In genomic region chr4:75726577-75726976, GRCh38 we compare ENCODE assay signal across 10 cellular contexts. TPM values are rescaled to one million over a fixed set of nuclear protein-coding genes. Genes with fewer than 3 reads are reported as not detected.
DNase-seq lines count a peak whose midpoint lies in the region; ATAC-seq and TF ChIP-seq lines count a peak whose summit lies in the region.
"Had no signal": no experiment of that assay in that cellular context is flagged by ENCODE, and none has a peak within 500 bp of the region (broad histone marks: within the 10 kb centered on the region; RNA-seq: fewer than 3 reads in every experiment).

No MANE protein-coding gene starts in this region.

- no peak for DNase-seq in activated CD4-positive, alpha-beta T cell treated with anti-CD3 and anti-CD28 coated beads, Interleukin-2, amount 10 ng/mL, durations not matched to agents 24 days and 14 days
- DNase-seq in activated CD4-positive, alpha-beta T cell treated with anti-CD3 and anti-CD28 coated beads for 4 hours = no peak
- DNase-seq in fibroblast of the aortic adventitia (ENCODE audit: low read depth) (peak; percentile 39), NCI-H2107 (lab: John Stamatoyannopoulos, UW) (no peak)
- no peak for DNase-seq in stimulated activated naive B cell treated with anti-CD40 and anti-IgM and Interleukin-4, amounts not matched to agents 10 μg/mL and 1 μg/mL and 100 μg/mL, for 72 hours
- DNase-seq: foreskin keratinocyte; stimulated activated CD4-positive, alpha-beta T cell treated with anti-CD3 and anti-CD28 coated beads, Interleukin-4, amount 100 ng/mL, for 1 hour had no signal

- H3K27ac ChIP-seq in VCaP = peak overlapping the region; percentile 92; the same call in 1 of the 2 replicates
- H3K27ac ChIP-seq: foreskin keratinocyte had no signal

- H3K27ac Mint-ChIP-seq in activated CD4-positive, alpha-beta T cell treated with anti-CD3 and anti-CD28 coated beads, Interleukin-2, amount 10 ng/mL, durations not matched to agents 24 days and 14 days = no peak overlapping the region
- H3K27ac Mint-ChIP-seq in stimulated activated naive B cell treated with anti-CD40 and anti-IgM and Interleukin-4, amounts not matched to agents 10 μg/mL and 1 μg/mL and 100 μg/mL, for 72 hours = peak overlapping the region; percentile 5

- peaks cover 16% of the 10 kb centered on the region for H3K36me3 Mint-ChIP-seq in activated CD4-positive, alpha-beta T cell treated with anti-CD3 and anti-CD28 coated beads, Interleukin-2, amount 10 ng/mL, durations not matched to agents 24 days and 14 days (ENCODE audit: low read depth)
- H3K36me3 Mint-ChIP-seq in stimulated activated naive B cell treated with anti-CD40 and anti-IgM and Interleukin-4, amounts not matched to agents 10 μg/mL and 1 μg/mL and 100 μg/mL, for 72 hours = peaks cover 4 to 19% of the 10 kb centered on the region in 2 donors

- H3K27me3 Mint-ChIP-seq in activated CD4-positive, alpha-beta T cell treated with anti-CD3 and anti-CD28 coated beads, Interleukin-2, amount 10 ng/mL, durations not matched to agents 24 days and 14 days = no peaks in the 10 kb centered on the region
- H3K27me3 Mint-ChIP-seq in stimulated activated naive B cell treated with anti-CD40 and anti-IgM and Interleukin-4, amounts not matched to agents 10 μg/mL and 1 μg/mL and 100 μg/mL, for 72 hours = no peaks in the 10 kb centered on the region

- H3K4me3 Mint-ChIP-seq in activated CD4-positive, alpha-beta T cell treated with anti-CD3 and anti-CD28 coated beads, Interleukin-2, amount 10 ng/mL, durations not matched to agents 24 days and 14 days = peak overlapping the region; percentile 44
- peak overlapping the region; percentile 19 to 28 for H3K4me3 Mint-ChIP-seq in stimulated activated naive B cell treated with anti-CD40 and anti-IgM and Interleukin-4, amounts not matched to agents 10 μg/mL and 1 μg/mL and 100 μg/mL, for 72 hours

- intact Hi-C loops in activated CD4-positive, alpha-beta T cell treated with anti-CD3 and anti-CD28 coated beads, Interleukin-2, amount 10 ng/mL, durations not matched to agents 24 days and 14 days (cut with micrococcal nuclease) = loop anchor here (5.0 kb wide), 1 partner anchor 1104 kb away; no protein-coding TSS in a partner anchor

- TF ChIP-seq CTCF in VCaP (conservative IDR thresholded peaks at IDR 0.05) = no peak
- TF ChIP-seq CTCF in fibroblast of the aortic adventitia (IDR thresholded peaks at IDR 0.05; ENCODE audit: insufficient read depth, low read length) = no peak

- peak overlapping the region; percentile 96 for H3K4me3 ChIP-seq in fibroblast of the aortic adventitia (ENCODE audit: low read depth, low read length)

- H3K4me1 Mint-ChIP-seq in activated CD4-positive, alpha-beta T cell treated with anti-CD3 and anti-CD28 coated beads, Interleukin-2, amount 10 ng/mL, durations not matched to agents 24 days and 14 days = peaks cover 41% of the 10 kb centered on the region
- peaks cover 22 to 61% of the 10 kb centered on the region in 2 donors for H3K4me1 Mint-ChIP-seq in stimulated activated naive B cell treated with anti-CD40 and anti-IgM and Interleukin-4, amounts not matched to agents 10 μg/mL and 1 μg/mL and 100 μg/mL, for 72 hours

- ATAC-seq in stimulated activated naive B cell treated with anti-CD40 and anti-IgM and Interleukin-4, amounts not matched to agents 10 μg/mL and 1 μg/mL and 100 μg/mL, for 72 hours (replicated peaks) = no peak
- ATAC-seq in HG02763 (IDR thresholded peaks at IDR 0.05; ENCODE audit: unreplicated experiment) (no peak), GM21528 (IDR thresholded peaks at IDR 0.05; ENCODE audit: low FRiP score, unreplicated experiment) (no peak)
- ATAC-seq: foreskin keratinocyte had no signal

- H3K9me3 Mint-ChIP-seq in activated CD4-positive, alpha-beta T cell treated with anti-CD3 and anti-CD28 coated beads, Interleukin-2, amount 10 ng/mL, durations not matched to agents 24 days and 14 days = no peaks in the 10 kb centered on the region
- H3K9me3 Mint-ChIP-seq in stimulated activated naive B cell treated with anti-CD40 and anti-IgM and Interleukin-4, amounts not matched to agents 10 μg/mL and 1 μg/mL and 100 μg/mL, for 72 hours = peaks cover 0 to 4% of the 10 kb centered on the region in 2 donors

RNA-seq across cellular contexts. Expression of gene USO1, which starts 2.2 kb away (rescaled TPM):
- 42.8 and 44.0 TPM in 2 replicates for total RNA-seq in activated CD4-positive, alpha-beta T cell treated with anti-CD3 and anti-CD28 coated beads, Interleukin-2, amount 10 ng/mL, durations not matched to agents 24 days and 14 days
- total RNA-seq in fibroblast of the aortic adventitia (ENCODE audit: low replicate concordance) = 75.5 and 124 TPM in 2 replicates

RNA-seq across cellular contexts. Expression of gene G3BP2, which starts 53.4 kb away (rescaled TPM):
- total RNA-seq in activated CD4-positive, alpha-beta T cell treated with anti-CD3 and anti-CD28 coated beads, Interleukin-2, amount 10 ng/mL, durations not matched to agents 24 days and 14 days = 135 and 146 TPM in 2 replicates
- 177 and 407 TPM in 2 replicates for total RNA-seq in fibroblast of the aortic adventitia (ENCODE audit: low replicate concordance)
